ENCODE assay signal across 8 cellular contexts in genomic region chr4:141023051-141023450, GRCh38.
"Had no signal": no experiment of that assay in that cellular context is flagged by ENCODE, and none has a peak within 500 bp of the region (broad histone marks: within the 10 kb centered on the region; RNA-seq: fewer than 3 reads in every experiment).

No MANE protein-coding gene starts in this region.

- H3K9ac ChIP-seq: GM23248, KMS-11 had no signal

- H2AFZ ChIP-seq: GM23248 had no signal

- H3K4me3 ChIP-seq: GM23248, HAP-1 had no signal

- ATAC-seq: HCT116 had no signal

- H3K9me3 ChIP-seq: HAP-1 had no signal

- H3K4me2 ChIP-seq: KMS-11 had no signal

- H3K27ac ChIP-seq: GM23248, KMS-11 had no signal

- DNase-seq: GM23248, GOT3, H7, KBM-7 had no signal

- H3K36me3 ChIP-seq: HAP-1 had no signal

- FAIRE-seq: HTR-8/SVneo had no signal
